Comparison of ENCODE assay signal across 8 cellular contexts in the genomic region with DNA sequence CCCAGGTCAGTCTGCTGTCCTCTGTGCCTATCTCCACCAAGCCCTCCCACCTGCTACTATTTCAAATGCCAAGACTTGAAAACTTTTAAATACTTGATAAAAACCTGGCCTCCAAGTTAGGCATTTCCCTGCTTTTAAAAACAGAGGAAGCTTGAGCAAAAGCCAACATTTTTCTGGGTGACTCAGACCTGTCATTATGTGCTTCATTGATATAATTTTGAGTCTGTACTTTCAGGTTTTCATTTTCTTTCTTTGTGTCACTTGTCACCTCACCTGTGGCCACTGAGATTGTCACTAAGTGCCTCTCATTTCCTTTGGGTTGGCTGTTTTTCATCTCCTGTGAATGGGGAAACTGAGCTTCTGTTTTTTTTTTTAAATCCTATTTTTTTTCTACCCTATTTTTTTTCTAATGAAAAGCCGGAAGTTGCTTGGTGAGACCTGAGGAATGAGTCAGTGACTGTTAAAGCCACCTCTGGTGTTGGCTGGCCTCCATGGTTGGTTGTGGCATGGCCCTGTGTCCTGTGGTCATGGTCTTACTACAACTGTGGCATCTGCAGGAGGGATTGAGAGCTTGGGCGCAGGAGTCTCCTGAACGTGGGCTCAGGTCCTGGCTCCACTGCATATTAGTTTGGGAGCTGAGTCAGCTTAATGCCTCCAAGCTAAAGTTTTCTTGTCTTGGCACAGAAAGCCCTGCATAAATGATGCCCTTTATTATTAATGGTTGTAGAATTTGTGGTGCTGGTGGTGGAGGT. TPM values are rescaled to one million over a fixed set of nuclear protein-coding genes. Genes with fewer than 3 reads are reported as not detected.
DNase-seq lines count a peak whose midpoint lies in the region; ATAC-seq and TF ChIP-seq lines count a peak whose summit lies in the region.

No MANE protein-coding gene starts in this region.

- no peaks in the 10 kb centered on the region for H3K36me3 ChIP-seq in lower lobe of right lung
- H3K36me3 ChIP-seq in effector memory CD4-positive, alpha-beta T cell (ENCODE audit: control insufficient read depth, insufficient read depth, low read length) = no peaks in the 10 kb centered on the region

- DNase-seq in ELR (ENCODE audit: low read depth) = peak; percentile 83
- DNase-seq in HS-27A (ENCODE audit: low read depth) = peak; percentile 61
- peak; percentile 44 to 76 for DNase-seq in activated naive CD4-positive, alpha-beta T cell treated with anti-CD3 and anti-CD28 coated beads, Interleukin-2, amount 50 U/mL, for 72 hours (ENCODE audit: low spot score in 2 of 2)
- peak; percentile 59 for DNase-seq in lower lobe of right lung
- DNase-seq in effector memory CD4-positive, alpha-beta T cell = no peak
- DNase-seq in DMS153 treated with DMSO at 0.1 percent for 48 hours (lab: John Stamatoyannopoulos, UW; ENCODE audit: unreplicated experiment) = no peak
- no peak for DNase-seq in D341Med (ENCODE audit: low spot score)
- DNase-seq in DMS79 treated with DMSO at 0.1 percent for 48 hours (lab: John Stamatoyannopoulos, UW) = no peak

- no peaks in the 10 kb centered on the region for H3K9me3 Mint-ChIP-seq in activated naive CD4-positive, alpha-beta T cell treated with anti-CD3 and anti-CD28 coated beads, Interleukin-2, amount 50 U/mL, for 72 hours

- H3K36me3 Mint-ChIP-seq in activated naive CD4-positive, alpha-beta T cell treated with anti-CD3 and anti-CD28 coated beads, Interleukin-2, amount 50 U/mL, for 72 hours = no peaks in the 10 kb centered on the region

- H3K27me3 ChIP-seq in lower lobe of right lung (ENCODE audit: low read depth) = no peaks in the 10 kb centered on the region
- no peaks in the 10 kb centered on the region for H3K27me3 ChIP-seq in effector memory CD4-positive, alpha-beta T cell (replicated peaks; ENCODE audit: control insufficient read depth, insufficient read depth, low read length, poor library complexity, severe bottlenecking)

- intact Hi-C loops in lower lobe of right lung (cut with DNase I) = no loop called here

- peaks cover 51% of the 10 kb centered on the region for H3K4me1 ChIP-seq in lower lobe of right lung
- peaks cover 10% of the 10 kb centered on the region for H3K4me1 ChIP-seq in effector memory CD4-positive, alpha-beta T cell (ENCODE audit: control insufficient read depth, insufficient read depth, low read length, poor library complexity, severe bottlenecking)

- H3K9me3 ChIP-seq in lower lobe of right lung = no peaks in the 10 kb centered on the region
- H3K9me3 ChIP-seq in effector memory CD4-positive, alpha-beta T cell (ENCODE audit: control insufficient read depth, low read length) = no peaks in the 10 kb centered on the region

- H3K27ac ChIP-seq in lower lobe of right lung = no peak overlapping the region
- no peak overlapping the region for H3K27ac ChIP-seq in effector memory CD4-positive, alpha-beta T cell (ENCODE audit: insufficient read depth, low read length, poor library complexity, severe bottlenecking)

- no peak overlapping the region for H3K4me3 ChIP-seq in lower lobe of right lung
- H3K4me3 ChIP-seq in effector memory CD4-positive, alpha-beta T cell (ENCODE audit: insufficient read depth, low read depth, low read length, poor library complexity, severe bottlenecking) = no peak overlapping the region

- TF ChIP-seq CTCF in lower lobe of right lung (IDR thresholded peaks at IDR 0.05) = no peak

- H3K27ac Mint-ChIP-seq in activated naive CD4-positive, alpha-beta T cell treated with anti-CD3 and anti-CD28 coated beads, Interleukin-2, amount 50 U/mL, for 72 hours = peak overlapping the region; percentile 70 to 77

- peak; percentile 72 to 86 for ATAC-seq in activated naive CD4-positive, alpha-beta T cell treated with anti-CD3 and anti-CD28 coated beads, Interleukin-2, amount 50 U/mL, for 72 hours
- ATAC-seq in lower lobe of right lung = peak; percentile 59 to 64

RNA-seq across cellular contexts. Expression of gene ARHGAP26, which starts 56.7 kb away (rescaled TPM):
- 10 to 100 TPM; 15.7 to 23.4 TPM for total RNA-seq in activated naive CD4-positive, alpha-beta T cell treated with anti-CD3 and anti-CD28 coated beads, Interleukin-2, amount 50 U/mL, for 72 hours
- total RNA-seq in lower lobe of right lung = 42.1 TPM

Comparison
In these comparisons a context has a peak if more than half of its experiments do, and no peak if none do; other contexts are left out.
1. DNase-seq: peak in ELR (single experiment), HS-27A (single experiment), activated naive CD4-positive, alpha-beta T cell treated with anti-CD3 and anti-CD28 coated beads, Interleukin-2, amount 50 U/mL, for 72 hours (2 of 2) and lower lobe of right lung (single experiment); none in effector memory CD4-positive, alpha-beta T cell (0 of 3), DMS153 treated with DMSO at 0.1 percent for 48 hours (single experiment), D341Med (single experiment) and DMS79 treated with DMSO at 0.1 percent for 48 hours (single experiment).